9 cellular contexts compared by ENCODE assay signal in genomic region chr1:155177192-155177917, GRCh38. TPM values are rescaled to one million over a fixed set of nuclear protein-coding genes. Genes with fewer than 3 reads are reported as not detected.
DNase-seq lines count a peak whose midpoint lies in the region; ATAC-seq, FAIRE-seq and TF ChIP-seq lines count a peak whose summit lies in the region.
"Had no signal": no experiment of that assay in that cellular context is flagged by ENCODE, and none has a peak within 500 bp of the region (broad histone marks: within the 10 kb centered on the region; RNA-seq: fewer than 3 reads in every experiment).

No MANE protein-coding gene starts in this region.

- H4K8ac ChIP-seq in IMR-90 (ENCODE audit: low read depth in 2 of 2, low read length in 2 of 2) (no peak overlapping the region), neuronal stem cell (ENCODE audit: low read depth, low read length) (no peak overlapping the region)

- dilution Hi-C loops in IMR-90 (cut with HindIII; ENCODE audit: low sequenced_read_pairs, unreplicated experiment): no loop called here

- intact Hi-C loops in IMR-90 (cut with micrococcal nuclease): loop anchor here (10.0 kb wide), 2 partner anchors 203 to 417 kb away; partner anchors contain the start of genes CKS1B and SHC1
- intact Hi-C loops in dendritic cell treated with granulocyte-macrophage colony-stimulating factor and Interleukin-4, amounts not matched to agents 40 ng/mL and 50 ng/mL, for 4 days (cut with micrococcal nuclease): loop anchor here (2.0 to 5.0 kb wide), 2 partner anchors 15 to 50 kb away; no protein-coding TSS in a partner anchor

- H3K14ac ChIP-seq in IMR-90 (replicated peaks; ENCODE audit: low read depth, low read length) (no peak overlapping the region), neuronal stem cell (ENCODE audit: low read length) (no peak overlapping the region)

- peak; percentile 27 for DNase-seq in D721Med (ENCODE audit: insufficient read length, low spot score)
- DNase-seq in IMR-90: no peak
- no peak for DNase-seq in neuronal stem cell (ENCODE audit: low spot score)
- no peak for DNase-seq in GOT3 (lab: John Stamatoyannopoulos, UW)
- DNase-seq: activated gamma-delta T cell had no signal

- H2BK20ac ChIP-seq in IMR-90 (ENCODE audit: low read depth, low read length): no peak overlapping the region

- no peak for TF ChIP-seq POLR2A in IMR-90 (IDR thresholded peaks at IDR 0.05; ENCODE audit: low read depth, low read length)

- no peaks in the 10 kb centered on the region for H3K27me3 ChIP-seq in IMR-90 (ENCODE audit: control insufficient read depth, insufficient read depth, low read length)
- no peaks in the 10 kb centered on the region for H3K27me3 ChIP-seq in neuronal stem cell (ENCODE audit: control insufficient read depth in 3 of 3, insufficient read depth in 3 of 3, low read depth in 1 of 3, low read length in 3 of 3)

- CTCF ChIA-PET in IMR-90 (lab: Yijun Ruan, JAX): interaction anchor here (0.9 to 1.7 kb wide), 3 partner anchors 10 to 17 kb away, joined by 3 to 5 read pairs (median 4); no protein-coding TSS in a partner anchor

- H3K36me3 ChIP-seq in IMR-90 (ENCODE audit: control insufficient read depth, insufficient read depth, low read length) (peaks cover 37% of the 10 kb centered on the region), neuronal stem cell (replicated peaks in 1 of 2; ENCODE audit: control insufficient read depth in 2 of 2, insufficient read depth in 2 of 2, low read length in 2 of 2) (peaks cover 27 to 34% of the 10 kb centered on the region in 2 donors)

- no peak overlapping the region for H3K27ac Mint-ChIP-seq in dendritic cell treated with granulocyte-macrophage colony-stimulating factor and Interleukin-4, amounts not matched to agents 40 ng/mL and 50 ng/mL, for 4 days
- H3K27ac Mint-ChIP-seq: WTC11 had no signal

- H3K4me3 Mint-ChIP-seq in dendritic cell treated with granulocyte-macrophage colony-stimulating factor and Interleukin-4, amounts not matched to agents 40 ng/mL and 50 ng/mL, for 4 days: peak overlapping the region; percentile 66

- no peak for TF ChIP-seq CTCF in D721Med (IDR thresholded peaks at IDR 0.05; ENCODE audit: insufficient read depth, missing control alignments)
- no peak for TF ChIP-seq CTCF in IMR-90 (conservative IDR thresholded peaks at IDR 0.05; ENCODE audit: low read depth, low read length)

- no peak for FAIRE-seq in D721Med (lab: Jason Lieb, UNC)

- H2AFZ ChIP-seq in IMR-90 (replicated peaks; ENCODE audit: low read length, poor library complexity): no peak overlapping the region
- no peak overlapping the region for H2AFZ ChIP-seq in neuronal stem cell (ENCODE audit: low read length)

- H3K4me3 ChIP-seq in IMR-90 (ENCODE audit: insufficient read depth, low read depth, low read length) (no peak overlapping the region), neuronal stem cell (ENCODE audit: low read length in 2 of 2) (no peak overlapping the region)

- no peak overlapping the region for H4K91ac ChIP-seq in IMR-90 (ENCODE audit: insufficient read depth, low read depth, low read length)
- no peak overlapping the region for H4K91ac ChIP-seq in neuronal stem cell (ENCODE audit: low read depth, low read length, poor library complexity)

- no peak overlapping the region for H2BK15ac ChIP-seq in IMR-90 (ENCODE audit: low read depth, low read length)
- peak overlapping the region; percentile 40 for H2BK15ac ChIP-seq in neuronal stem cell (ENCODE audit: low read length)

- H3K27me3 Mint-ChIP-seq in dendritic cell treated with granulocyte-macrophage colony-stimulating factor and Interleukin-4, amounts not matched to agents 40 ng/mL and 50 ng/mL, for 4 days: peaks cover 23% of the 10 kb centered on the region

- H3K4me1 Mint-ChIP-seq in dendritic cell treated with granulocyte-macrophage colony-stimulating factor and Interleukin-4, amounts not matched to agents 40 ng/mL and 50 ng/mL, for 4 days (ENCODE audit: low read depth): peaks cover 84% of the 10 kb centered on the region

- no TSS peak for BruUV-seq in IMR-90 (replicated peaks; lab: Mats Ljungman, UMichigan)

- POLR2A ChIA-PET in IMR-90 (lab: Charles Lee; ENCODE audit: unreplicated experiment): no interaction called here

- H2BK12ac ChIP-seq in neuronal stem cell (ENCODE audit: low read length): no peak overlapping the region

- no peak overlapping the region for H3K56ac ChIP-seq in IMR-90 (ENCODE audit: extremely low read depth, insufficient read depth, low read length)

- peak overlapping the region; percentile 81; the same call in 1 of the 2 replicates for H2AK5ac ChIP-seq in IMR-90 (ENCODE audit: low read depth, low read length)
- H2AK5ac ChIP-seq in neuronal stem cell (ENCODE audit: low read depth, low read length): no peak overlapping the region

- H2BK120ac ChIP-seq in IMR-90 (ENCODE audit: low read depth, low read length) (no peak overlapping the region), neuronal stem cell (ENCODE audit: low read depth, low read length) (no peak overlapping the region)

- H3K4me1 ChIP-seq in IMR-90 (ENCODE audit: control insufficient read depth, insufficient read depth, low read length) (no peaks in the 10 kb centered on the region; the same call in none of the 2 replicates), neuronal stem cell (ENCODE audit: control insufficient read depth in 2 of 2, insufficient read depth in 1 of 2, low read depth in 1 of 2, low read length in 2 of 2) (peaks cover 12 to 16% of the 10 kb centered on the region in 2 donors)

- H3K9me3 ChIP-seq in IMR-90 (ENCODE audit: control insufficient read depth, insufficient read depth, low read length) (no peaks in the 10 kb centered on the region), neuronal stem cell (replicated peaks in 1 of 2; ENCODE audit: control insufficient read depth in 2 of 2, insufficient read depth in 1 of 2, low read depth in 1 of 2, low read length in 2 of 2) (no peaks in the 10 kb centered on the region)

- H4K20me1 ChIP-seq in IMR-90 (ENCODE audit: insufficient read depth, low read length): no peaks in the 10 kb centered on the region

- no peak for TF ChIP-seq RAD21 in IMR-90 (IDR thresholded peaks at IDR 0.05; ENCODE audit: low read length)

- no peak overlapping the region for H4K5ac ChIP-seq in IMR-90 (ENCODE audit: low read depth, low read length)

- H2BK5ac ChIP-seq in IMR-90 (ENCODE audit: low read depth, low read length, poor library complexity, severe bottlenecking): no peak overlapping the region
- H2BK5ac ChIP-seq in neuronal stem cell (ENCODE audit: low read length): no peak overlapping the region

- peaks cover 10% of the 10 kb centered on the region for H3K36me3 Mint-ChIP-seq in dendritic cell treated with granulocyte-macrophage colony-stimulating factor and Interleukin-4, amounts not matched to agents 40 ng/mL and 50 ng/mL, for 4 days (ENCODE audit: low read depth)

- no peak overlapping the region for H3K4me2 ChIP-seq in IMR-90 (ENCODE audit: low read depth, low read length)
- H3K4me2 ChIP-seq in neuronal stem cell (ENCODE audit: insufficient read depth, low read length, poor library complexity, severe bottlenecking): no peak overlapping the region

- H3K4ac ChIP-seq in IMR-90 (ENCODE audit: low read depth, low read length) (no peak overlapping the region), neuronal stem cell (ENCODE audit: low read length) (no peak overlapping the region)

- ATAC-seq in IMR-90 (ENCODE audit: low read depth) (no peak), HG03354 (IDR thresholded peaks at IDR 0.05; ENCODE audit: poor library complexity, severe bottlenecking, unreplicated experiment) (no peak), GM18907 (IDR thresholded peaks at IDR 0.05; ENCODE audit: unreplicated experiment) (no peak)

- H3K9ac ChIP-seq in IMR-90 (ENCODE audit: low read depth, low read length) (no peak overlapping the region), neuronal stem cell (ENCODE audit: low read depth, low read length, poor library complexity) (no peak overlapping the region)

- H3K9me1 ChIP-seq in IMR-90 (ENCODE audit: insufficient read depth, low read length): peaks cover 2% of the 10 kb centered on the region; the same call in 1 of the 2 replicates

- H3K27ac ChIP-seq in IMR-90 (ENCODE audit: insufficient read depth, low read length) (no peak overlapping the region), neuronal stem cell (replicated peaks; ENCODE audit: low read length) (no peak overlapping the region)

- H2AK9ac ChIP-seq in IMR-90 (replicated peaks; ENCODE audit: low read depth, low read length, poor library complexity): no peak overlapping the region

- H3K79me1 ChIP-seq in IMR-90 (ENCODE audit: low read depth in 1 of 2, low read length in 2 of 2) (peaks cover 0 to 32% of the 10 kb centered on the region in 2 experiments; a peak in 3 of 4 replicates), neuronal stem cell (ENCODE audit: low read depth, low read length) (peaks cover 18% of the 10 kb centered on the region)

- H3K18ac ChIP-seq in IMR-90 (ENCODE audit: low read depth, low read length) (no peak overlapping the region), neuronal stem cell (ENCODE audit: low read length) (no peak overlapping the region)

- H3K9me3 Mint-ChIP-seq in dendritic cell treated with granulocyte-macrophage colony-stimulating factor and Interleukin-4, amounts not matched to agents 40 ng/mL and 50 ng/mL, for 4 days: no peaks in the 10 kb centered on the region
- H3K9me3 Mint-ChIP-seq: WTC11 had no signal

- H3K23ac ChIP-seq in IMR-90 (ENCODE audit: low read depth, low read length) (no peak overlapping the region), neuronal stem cell (ENCODE audit: low read depth, low read length, poor library complexity) (peak overlapping the region; percentile 58)

- in situ Hi-C loops in IMR-90 (cut with MboI; ENCODE audit: low sequenced_read_pairs): no loop called here

- WGBS in IMR-90 (ENCODE audit: extremely low coverage in 2 of 2, insufficient read length in 1 of 2), 2 experiments: 85% methylated on average over 8 of the region's 11 CpGs; no CpG with 5 or more reads in 1 of the 2 experiments
- no CpG with 5 or more reads among the region's 11 CpGs for WGBS in neuronal stem cell (ENCODE audit: extremely low coverage in 2 of 2, insufficient read length in 2 of 2, insufficient replicate concordance in 1 of 2), 2 donors

RNA-seq across cellular contexts. Expression of gene TRIM46, which starts 3.7 kb away (rescaled TPM):
- 2.3 and 2.5 TPM in 2 replicates for total RNA-seq in IMR-90 (2012; rRNA removed)
- polyA plus RNA-seq in IMR-90 (2012; rRNA removed): 6.2 and 6.9 TPM in 2 replicates
- polyA plus RNA-seq in IMR-90 (2012; cell fraction: cytosol; rRNA removed): 4.3 and 5.5 TPM in 2 replicates
- 26.2 and 56.7 TPM in 2 replicates for polyA plus RNA-seq in IMR-90 (2012; cell fraction: nucleus; rRNA removed; ENCODE audit: low replicate concordance)
- polyA plus RNA-seq in neuronal stem cell (2013, experiment 1 of 2): 7.5 TPM
- 7.4 TPM for polyA plus RNA-seq in neuronal stem cell (2013, experiment 2 of 2)

RNA-seq across cellular contexts. Expression of gene KRTCAP2, which starts 4.3 kb away (rescaled TPM):
- 76.1 and 76.7 TPM in 2 replicates for total RNA-seq in IMR-90 (2012; rRNA removed)
- 189 and 232 TPM in 2 replicates for polyA plus RNA-seq in IMR-90 (2012; rRNA removed)
- 399 and 412 TPM in 2 replicates for polyA plus RNA-seq in IMR-90 (2012; cell fraction: cytosol; rRNA removed)
- polyA plus RNA-seq in IMR-90 (2012; cell fraction: nucleus; rRNA removed; ENCODE audit: low replicate concordance): 167 and 203 TPM in 2 replicates
- 210 TPM for polyA plus RNA-seq in neuronal stem cell (2013, experiment 1 of 2)
- 197 TPM for polyA plus RNA-seq in neuronal stem cell (2013, experiment 2 of 2)

RNA-seq across cellular contexts. Expression of gene THBS3, which starts 30.3 kb away (rescaled TPM):
- total RNA-seq in IMR-90 (2012; rRNA removed): 13.1 and 15.1 TPM in 2 replicates
- polyA plus RNA-seq in IMR-90 (2012; rRNA removed): 28.3 and 30.4 TPM in 2 replicates
- polyA plus RNA-seq in IMR-90 (2012; cell fraction: cytosol; rRNA removed): 10.9 and 18.2 TPM in 2 replicates
- 178 and 204 TPM in 2 replicates for polyA plus RNA-seq in IMR-90 (2012; cell fraction: nucleus; rRNA removed; ENCODE audit: low replicate concordance)
- polyA plus RNA-seq in neuronal stem cell (2013, experiment 1 of 2): 25.0 TPM
- 25.1 TPM for polyA plus RNA-seq in neuronal stem cell (2013, experiment 2 of 2)

RNA-seq across cellular contexts. Expression of gene MTX1, which starts 31.1 kb away (rescaled TPM):
- 51.4 and 67.2 TPM in 2 replicates for total RNA-seq in IMR-90 (2012; rRNA removed)
- polyA plus RNA-seq in IMR-90 (2012; rRNA removed): 73.7 and 73.9 TPM in 2 replicates
- 58.0 and 97.7 TPM in 2 replicates for polyA plus RNA-seq in IMR-90 (2012; cell fraction: cytosol; rRNA removed)
- polyA plus RNA-seq in IMR-90 (2012; cell fraction: nucleus; rRNA removed; ENCODE audit: low replicate concordance): 36.9 and 80.4 TPM in 2 replicates
- polyA plus RNA-seq in neuronal stem cell (2013, experiment 1 of 2): 28.8 TPM
- polyA plus RNA-seq in neuronal stem cell (2013, experiment 2 of 2): 29.5 TPM

RNA-seq across cellular contexts. Expression of gene DPM3, which starts 37.0 kb away (rescaled TPM):
- 29.0 and 30.6 TPM in 2 replicates for total RNA-seq in IMR-90 (2012; rRNA removed)
- polyA plus RNA-seq in IMR-90 (2012; rRNA removed): 129 and 138 TPM in 2 replicates
- polyA plus RNA-seq in IMR-90 (2012; cell fraction: cytosol; rRNA removed): 211 and 435 TPM in 2 replicates
- 30.8 and 68.8 TPM in 2 replicates for polyA plus RNA-seq in IMR-90 (2012; cell fraction: nucleus; rRNA removed; ENCODE audit: low replicate concordance)
- polyA plus RNA-seq in neuronal stem cell (2013, experiment 1 of 2): 309 TPM
- 297 TPM for polyA plus RNA-seq in neuronal stem cell (2013, experiment 2 of 2)
